Comparison of ENCODE assay signal across 9 cellular contexts in the genomic region with DNA sequence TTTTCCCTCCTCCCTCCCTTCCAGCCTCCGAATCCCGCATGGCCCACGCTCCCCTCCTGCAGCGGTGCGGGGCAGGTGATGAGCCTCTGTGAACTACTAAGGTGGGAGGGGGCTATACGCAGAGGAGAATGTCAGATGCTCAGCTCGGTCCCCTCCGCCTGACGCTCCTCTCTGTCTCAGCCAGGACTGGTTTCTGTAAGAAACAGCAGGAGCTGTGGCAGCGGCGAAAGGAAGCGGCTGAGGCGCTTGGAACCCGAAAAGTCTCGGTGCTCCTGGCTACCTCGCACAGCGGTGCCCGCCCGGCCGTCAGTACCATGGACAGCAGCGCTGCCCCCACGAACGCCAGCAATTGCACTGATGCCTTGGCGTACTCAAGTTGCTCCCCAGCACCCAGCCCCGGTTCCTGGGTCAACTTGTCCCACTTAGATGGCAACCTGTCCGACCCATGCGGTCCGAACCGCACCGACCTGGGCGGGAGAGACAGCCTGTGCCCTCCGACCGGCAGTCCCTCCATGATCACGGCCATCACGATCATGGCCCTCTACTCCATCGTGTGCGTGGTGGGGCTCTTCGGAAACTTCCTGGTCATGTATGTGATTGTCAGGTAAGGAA. TPM values are rescaled to one million over a fixed set of nuclear protein-coding genes. Genes with fewer than 3 reads are reported as not detected.
DNase-seq lines count a peak whose midpoint lies in the region; ATAC-seq and TF ChIP-seq lines count a peak whose summit lies in the region.
"Had no signal": no experiment of that assay in that cellular context is flagged by ENCODE, and none has a peak within 500 bp of the region (broad histone marks: within the 10 kb centered on the region; RNA-seq: fewer than 3 reads in every experiment).

OPRM1 (plus strand) TSS at position 10 of the 612 bp plus-strand sequence; CDS start at position 315, 305 bp downstream.

- H3K36me3 Mint-ChIP-seq in WTC11, result no peaks in the 10 kb centered on the region

- H3K27me3 ChIP-seq in sigmoid colon (peaks cover 9 to 18% (median 16%) of the 10 kb centered on the region in 3 donors), gastrocnemius medialis (peaks cover 2 to 9% (median 6%) of the 10 kb centered on the region in 3 donors)

- 10 to 30% methylated on average over 38 of the region's 38 CpGs for WGBS in sigmoid colon, 2 donors

- DNase-seq in NOMO-1 (lab: John Stamatoyannopoulos, UW; ENCODE audit: unreplicated experiment in 2 of 2) (peak; percentile 4 to 20), NOMO-1 treated with dmso at 0.1 percent for 144 hours (lab: John Stamatoyannopoulos, UW; ENCODE audit: unreplicated experiment) (no peak), WTC11 (ENCODE audit: low spot score) (peak; percentile 93), fibroblast of villous mesenchyme (ENCODE audit: low read depth) (peak; percentile 20), sigmoid colon (peak; percentile 62), gastrocnemius medialis (no peak)

- no peak for TF ChIP-seq EP300 in sigmoid colon (IDR thresholded peaks at IDR 0.05)

- H3K4me3 Mint-ChIP-seq in WTC11, result peak within 1 kb of the TSS; percentile 89

- POLR2A ChIA-PET in WTC11 (lab: Charles Lee), result no interaction called here

- H3K4me1 Mint-ChIP-seq in WTC11, result peaks cover 14% of the 10 kb centered on the region

- H3K4me3 ChIP-seq in fibroblast of villous mesenchyme (ENCODE audit: low read depth, low read length), result no peak within 1 kb of the TSS
- H3K4me3 ChIP-seq in sigmoid colon, result no peak within 1 kb of the TSS
- H3K4me3 ChIP-seq in gastrocnemius medialis, result no peak within 1 kb of the TSS

- peaks cover 29% of the 10 kb centered on the region for H3K27me3 Mint-ChIP-seq in WTC11 (ENCODE audit: low read depth)

- ATAC-seq in WTC11, result peak; percentile 95
- no peak for ATAC-seq in HG03280 (IDR thresholded peaks at IDR 0.05; ENCODE audit: unreplicated experiment)
- no peak for ATAC-seq in GM18867 (IDR thresholded peaks at IDR 0.05; ENCODE audit: unreplicated experiment)
- no peak for ATAC-seq in gastrocnemius medialis
- ATAC-seq: left colon had no signal

- no peak within 1 kb of the TSS for H3K27ac Mint-ChIP-seq in WTC11

- H3K4me1 ChIP-seq in sigmoid colon, result no peaks in the 10 kb centered on the region
- H3K4me1 ChIP-seq in gastrocnemius medialis, result no peaks in the 10 kb centered on the region

- intact Hi-C loops in sigmoid colon (cut with DNase I) (no loop called here), gastrocnemius medialis (cut with DNase I; ENCODE audit: low total_unique reads) (no loop called here)

- in situ Hi-C loops in gastrocnemius medialis (cut with MboI; ENCODE audit: low sequenced_read_pairs in 4 of 4), result no loop called here

- TF ChIP-seq CTCF in WTC11 (IDR thresholded peaks at IDR 0.05), result no peak
- TF ChIP-seq CTCF in fibroblast of villous mesenchyme (IDR thresholded peaks at IDR 0.05; ENCODE audit: insufficient read depth, low read depth, low read length), result no peak
- TF ChIP-seq CTCF in sigmoid colon (IDR thresholded peaks at IDR 0.05), result no peak
- no peak for TF ChIP-seq CTCF in gastrocnemius medialis (IDR thresholded peaks at IDR 0.05 in 4 of 5, conservative IDR thresholded peaks at IDR 0.05 in 1 of 5)

- no peaks in the 10 kb centered on the region for H3K9me3 Mint-ChIP-seq in WTC11

- CTCF ChIA-PET in WTC11 (lab: Charles Lee), result interaction anchor here (1.7 kb wide), 1 partner anchor 225 kb away, joined by 4 read pairs; no protein-coding TSS in a partner anchor

- H3K36me3 ChIP-seq in sigmoid colon (no peaks in the 10 kb centered on the region), gastrocnemius medialis (no peaks in the 10 kb centered on the region)

- H3K9me3 ChIP-seq in sigmoid colon, result no peaks in the 10 kb centered on the region
- H3K9me3 ChIP-seq in gastrocnemius medialis, result no peaks in the 10 kb centered on the region

- H3K27ac ChIP-seq in sigmoid colon, result no peak within 1 kb of the TSS
- no peak within 1 kb of the TSS for H3K27ac ChIP-seq in gastrocnemius medialis

- TF ChIP-seq POLR2A in sigmoid colon (IDR thresholded peaks at IDR 0.05) (no peak), gastrocnemius medialis (IDR thresholded peaks at IDR 0.05) (no peak)

TF ChIP-seq in WTC11, 78 proteins besides CTCF, POLR2A, EP300 and RAD21 (continues in another document):
- TF ChIP-seq NR1H2 (CRISPR knock-in tag; IDR thresholded peaks at IDR 0.05) (peak; percentile 72; the same call in 1 of the 2 replicates), NFATC4 (CRISPR knock-in tag; IDR thresholded peaks at IDR 0.05) (no peak), ZNF138 (CRISPR knock-in tag; conservative IDR thresholded peaks at IDR 0.05) (peak; percentile 98), TP53 (CRISPR knock-in tag; IDR thresholded peaks at IDR 0.05) (peak; percentile 97), MLX (CRISPR knock-in tag; IDR thresholded peaks at IDR 0.05) (peak; percentile 92; the same call in 1 of the 2 replicates), RORB (CRISPR knock-in tag; IDR thresholded peaks at IDR 0.05) (no peak)
- TF ChIP-seq, protein P1, sequence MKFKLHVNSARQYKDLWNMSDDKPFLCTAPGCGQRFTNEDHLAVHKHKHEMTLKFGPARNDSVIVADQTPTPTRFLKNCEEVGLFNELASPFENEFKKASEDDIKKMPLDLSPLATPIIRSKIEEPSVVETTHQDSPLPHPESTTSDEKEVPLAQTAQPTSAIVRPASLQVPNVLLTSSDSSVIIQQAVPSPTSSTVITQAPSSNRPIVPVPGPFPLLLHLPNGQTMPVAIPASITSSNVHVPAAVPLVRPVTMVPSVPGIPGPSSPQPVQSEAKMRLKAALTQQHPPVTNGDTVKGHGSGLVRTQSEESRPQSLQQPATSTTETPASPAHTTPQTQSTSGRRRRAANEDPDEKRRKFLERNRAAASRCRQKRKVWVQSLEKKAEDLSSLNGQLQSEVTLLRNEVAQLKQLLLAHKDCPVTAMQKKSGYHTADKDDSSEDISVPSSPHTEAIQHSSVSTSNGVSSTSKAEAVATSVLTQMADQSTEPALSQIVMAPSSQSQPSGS (CRISPR knock-in tag; IDR thresholded peaks at IDR 0.05; ENCODE audit: borderline replicate concordance, low read depth), result no peak
- TF ChIP-seq, protein P2, sequence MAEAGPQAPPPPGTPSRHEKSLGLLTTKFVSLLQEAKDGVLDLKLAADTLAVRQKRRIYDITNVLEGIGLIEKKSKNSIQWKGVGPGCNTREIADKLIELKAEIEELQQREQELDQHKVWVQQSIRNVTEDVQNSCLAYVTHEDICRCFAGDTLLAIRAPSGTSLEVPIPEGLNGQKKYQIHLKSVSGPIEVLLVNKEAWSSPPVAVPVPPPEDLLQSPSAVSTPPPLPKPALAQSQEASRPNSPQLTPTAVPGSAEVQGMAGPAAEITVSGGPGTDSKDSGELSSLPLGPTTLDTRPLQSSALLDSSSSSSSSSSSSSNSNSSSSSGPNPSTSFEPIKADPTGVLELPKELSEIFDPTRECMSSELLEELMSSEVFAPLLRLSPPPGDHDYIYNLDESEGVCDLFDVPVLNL (CRISPR knock-in tag; IDR thresholded peaks at IDR 0.05; ENCODE audit: borderline replicate concordance, low read depth), result peak; percentile 78; the same call in 1 of the 2 replicates
- TF ChIP-seq, protein P3, sequence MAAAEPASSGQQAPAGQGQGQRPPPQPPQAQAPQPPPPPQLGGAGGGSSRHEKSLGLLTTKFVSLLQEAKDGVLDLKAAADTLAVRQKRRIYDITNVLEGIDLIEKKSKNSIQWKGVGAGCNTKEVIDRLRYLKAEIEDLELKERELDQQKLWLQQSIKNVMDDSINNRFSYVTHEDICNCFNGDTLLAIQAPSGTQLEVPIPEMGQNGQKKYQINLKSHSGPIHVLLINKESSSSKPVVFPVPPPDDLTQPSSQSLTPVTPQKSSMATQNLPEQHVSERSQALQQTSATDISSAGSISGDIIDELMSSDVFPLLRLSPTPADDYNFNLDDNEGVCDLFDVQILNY (CRISPR knock-in tag; IDR thresholded peaks at IDR 0.05), result peak; percentile 84; the same call in 1 of the 2 replicates
- TF ChIP-seq, protein P4, sequence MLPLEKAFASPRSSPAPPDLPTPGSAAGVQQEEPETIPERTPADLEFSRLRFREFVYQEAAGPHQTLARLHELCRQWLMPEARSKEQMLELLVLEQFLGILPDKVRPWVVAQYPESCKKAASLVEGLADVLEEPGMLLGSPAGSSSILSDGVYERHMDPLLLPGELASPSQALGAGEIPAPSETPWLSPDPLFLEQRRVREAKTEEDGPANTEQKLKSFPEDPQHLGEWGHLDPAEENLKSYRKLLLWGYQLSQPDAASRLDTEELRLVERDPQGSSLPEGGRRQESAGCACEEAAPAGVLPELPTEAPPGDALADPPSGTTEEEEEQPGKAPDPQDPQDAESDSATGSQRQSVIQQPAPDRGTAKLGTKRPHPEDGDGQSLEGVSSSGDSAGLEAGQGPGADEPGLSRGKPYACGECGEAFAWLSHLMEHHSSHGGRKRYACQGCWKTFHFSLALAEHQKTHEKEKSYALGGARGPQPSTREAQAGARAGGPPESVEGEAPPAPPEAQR (CRISPR knock-in tag; IDR thresholded peaks at IDR 0.05), result no peak
- TF ChIP-seq, protein P5, sequence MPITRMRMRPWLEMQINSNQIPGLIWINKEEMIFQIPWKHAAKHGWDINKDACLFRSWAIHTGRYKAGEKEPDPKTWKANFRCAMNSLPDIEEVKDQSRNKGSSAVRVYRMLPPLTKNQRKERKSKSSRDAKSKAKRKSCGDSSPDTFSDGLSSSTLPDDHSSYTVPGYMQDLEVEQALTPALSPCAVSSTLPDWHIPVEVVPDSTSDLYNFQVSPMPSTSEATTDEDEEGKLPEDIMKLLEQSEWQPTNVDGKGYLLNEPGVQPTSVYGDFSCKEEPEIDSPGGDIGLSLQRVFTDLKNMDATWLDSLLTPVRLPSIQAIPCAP (CRISPR knock-in tag; IDR thresholded peaks at IDR 0.05), result peak; percentile 92

RNA-seq across cellular contexts. Expression of gene OPRM1, which starts in this region (rescaled TPM):
- not detected in 3 replicates for total RNA-seq in WTC11 (2021)
- total RNA-seq in fibroblast of villous mesenchyme, result not detected in 2 replicates
- 1 to 10 TPM in 1 of 4 donors, under 1 TPM in 3; 0.41 to 3.3 (median 0.60) TPM for total RNA-seq in sigmoid colon
- polyA plus RNA-seq in sigmoid colon, result under 1 TPM in 1 of 3 donors, not detected in 2; 0.19 TPM
- not detected for total RNA-seq in gastrocnemius medialis
- total RNA-seq: left colon had no signal

Comparison
In these comparisons a context has a peak if more than half of its experiments do, and no peak if none do; other contexts are left out.
1. DNase-seq: peak in NOMO-1 (2 of 2) and sigmoid colon (single experiment); none in NOMO-1 treated with dmso at 0.1 percent for 144 hours (single experiment) and gastrocnemius medialis (0 of 2).
2. Peak in DNase-seq and ATAC-seq in WTC11; RNA of the gene not detected or under 1 TPM.
3. Peak in DNase-seq in fibroblast of villous mesenchyme; RNA of the gene not detected or under 1 TPM.